In genomic region chr19:9011875-9012274, GRCh38 we compare ENCODE assay signal across 41 cellular contexts. TPM values are rescaled to one million over a fixed set of nuclear protein-coding genes. Genes with fewer than 3 reads are reported as not detected.
"Had no signal": no experiment of that assay in that cellular context is flagged by ENCODE, and none has a peak within 500 bp of the region (broad histone marks: within the 10 kb centered on the region; RNA-seq: fewer than 3 reads in every experiment).

No MANE protein-coding gene starts in this region.

- DNase-seq: activated B cell treated with CpG ODN at 0.5 μM for 24 hours; activated CD4-positive, alpha-beta memory T cell treated with anti-CD3 and anti-CD28 coated beads for 36 hours; activated CD4-positive, alpha-beta T cell treated with anti-CD3 and anti-CD28 coated beads for 4 hours; activated CD4-positive, alpha-beta T cell treated with anti-CD3 and anti-CD28 coated beads, Interleukin-2, amount 10 ng/mL, durations not matched to agents 24 days and 14 days; activated CD4-positive, alpha-beta T cell treated with anti-CD3 and anti-CD28 coated beads, Interleukin-2, amount 50 U/mL, for 1 hour; activated CD4-positive, alpha-beta T cell treated with anti-CD3 and anti-CD28 coated beads, Interleukin-2, amount 50 U/mL, for 4 hours; activated CD4-positive, CD25-positive, alpha-beta regulatory T cell treated with anti-CD3 and anti-CD28 coated beads, Interleukin-2, amount 50 U/mL, for 72 hours; activated CD8-positive, alpha-beta memory T cell treated with anti-CD3 and anti-CD28 coated beads, Interleukin-2, amount 50 U/mL, for 4 hours; activated CD8-positive, alpha-beta T cell treated with anti-CD3 and anti-CD28 coated beads for 36 hours; activated effector memory CD4-positive, alpha-beta T cell treated with anti-CD3 and anti-CD28 coated beads, Interleukin-2, amount 50 U/mL, for 16 hours; activated gamma-delta T cell treated with Interleukin-2 at 50 U/mL for 16 hours; activated naive CD4-positive, alpha-beta T cell; activated naive CD4-positive, alpha-beta T cell treated with anti-CD3 and anti-CD28 coated beads for 36 hours; activated naive CD4-positive, alpha-beta T cell treated with anti-CD3 and anti-CD28 coated beads, Interleukin-2, amount 50 U/mL, for 16 hours; activated naive CD8-positive, alpha-beta T cell treated with anti-CD3 and anti-CD28 coated beads for 36 hours; activated T-cell treated with anti-CD3 and anti-CD28 coated beads for 4 hours; activated T-cell treated with anti-CD3 and anti-CD28 coated beads, Interleukin-2, amount 50 U/mL, for 1 hour; activated T-cell treated with anti-CD3 and anti-CD28 coated beads, Interleukin-2, amount 50 U/mL, for 4 hours; activated T-cell treated with anti-CD3 and anti-CD28 coated beads, Interleukin-2, amount 50 U/mL, for 72 hours; adrenal gland; amniotic stem cell; aorta; body of pancreas; brain microvascular endothelial cell; caudate nucleus; cerebellar nuclear complex; T-helper 1 cell; T-helper 2 cell; T-helper 9 cell had no signal

- H3K4me3 Mint-ChIP-seq: activated B cell treated with CpG ODN at 0.5 μM for 24 hours; activated CD4-positive, alpha-beta memory T cell treated with anti-CD3 and anti-CD28 coated beads for 36 hours; activated CD4-positive, alpha-beta T cell treated with anti-CD3 and anti-CD28 coated beads, Interleukin-2, amount 10 ng/mL, durations not matched to agents 24 days and 14 days; activated CD8-positive, alpha-beta T cell treated with anti-CD3 and anti-CD28 coated beads for 36 hours; activated naive CD4-positive, alpha-beta T cell treated with anti-CD3 and anti-CD28 coated beads for 36 hours; activated naive CD8-positive, alpha-beta T cell treated with anti-CD3 and anti-CD28 coated beads for 36 hours; activated T-cell treated with anti-CD3 and anti-CD28 coated beads, Interleukin-2, amount 50 U/mL, for 4 hours; activated T-cell treated with anti-CD3 and anti-CD28 coated beads, Interleukin-2, amount 50 U/mL, for 72 hours; activated T-helper 1 cell treated with anti-CD3 and anti-CD28 coated beads, Interleukin-12 subunit alpha, Interleukin-12 subunit beta, Interleukin-2, Interleukin-4 antibody, amounts not matched to agents 30 ng/mL and 10 ng/mL and 1 ng/mL, durations not matched to agents 14 hours and 24 hours and 36 hours; activated T-helper 17 cell treated with anti-CD3 and anti-CD28 coated beads, Interleukin-2, amount 50 U/mL, for 72 hours; T-helper 1 cell treated with Interleukin-12 subunit alpha and Interleukin-12 subunit beta and Interleukin-4 antibody, amounts not matched to agents 30 μg/mL and 1 μg/mL, for 36 hours; T-helper 2 cell treated with Interferon-gamma antibody and Interleukin-4, amounts not matched to agents 5 μg/mL and 100 μg/mL, for 36 hours had no signal

- ATAC-seq: activated CD8-positive, alpha-beta T cell treated with anti-CD3 and anti-CD28 coated beads for 36 hours; activated naive CD4-positive, alpha-beta T cell treated with anti-CD3 and anti-CD28 coated beads, Interleukin-2, amount 50 U/mL, for 72 hours; activated T-cell treated with anti-CD3 and anti-CD28 coated beads, Interleukin-2, amount 50 U/mL, for 4 hours; activated T-cell treated with anti-CD3 and anti-CD28 coated beads, Interleukin-2, amount 50 U/mL, for 72 hours; activated T-helper 17 cell treated with anti-CD3 and anti-CD28 coated beads, Interleukin-2, amount 50 U/mL, for 72 hours; body of pancreas had no signal

- H3K4me1 Mint-ChIP-seq: activated B cell treated with CpG ODN at 0.5 μM for 24 hours; activated CD4-positive, alpha-beta T cell treated with anti-CD3 and anti-CD28 coated beads, Interleukin-2, amount 10 ng/mL, durations not matched to agents 24 days and 14 days; activated naive CD8-positive, alpha-beta T cell treated with anti-CD3 and anti-CD28 coated beads for 36 hours; activated T-helper 17 cell treated with anti-CD3 and anti-CD28 coated beads, Interleukin-2, amount 50 U/mL, for 72 hours; central memory CD8-positive, alpha-beta T cell had no signal

- H3K36me3 Mint-ChIP-seq: activated CD4-positive, alpha-beta memory T cell treated with anti-CD3 and anti-CD28 coated beads for 36 hours; activated naive CD4-positive, alpha-beta T cell treated with anti-CD3 and anti-CD28 coated beads, Interleukin-2, amount 50 U/mL, for 72 hours; activated naive CD8-positive, alpha-beta T cell treated with anti-CD3 and anti-CD28 coated beads for 36 hours had no signal

- H3K9me3 Mint-ChIP-seq: activated CD4-positive, alpha-beta memory T cell treated with anti-CD3 and anti-CD28 coated beads for 36 hours; activated naive CD4-positive, alpha-beta T cell treated with anti-CD3 and anti-CD28 coated beads, Interleukin-2, amount 50 U/mL, for 72 hours; activated naive CD8-positive, alpha-beta T cell treated with anti-CD3 and anti-CD28 coated beads for 36 hours; activated T-cell treated with anti-CD3 and anti-CD28 coated beads, Interleukin-2, amount 50 U/mL, for 72 hours; activated T-helper 17 cell treated with anti-CD3 and anti-CD28 coated beads, Interleukin-2, amount 50 U/mL, for 72 hours; central memory CD8-positive, alpha-beta T cell had no signal

- H3K27me3 Mint-ChIP-seq: activated CD4-positive, alpha-beta T cell treated with anti-CD3 and anti-CD28 coated beads, Interleukin-2, amount 10 ng/mL, durations not matched to agents 24 days and 14 days had no signal

- H3K4me1 ChIP-seq: adrenal gland, body of pancreas, breast epithelium had no signal

- H3K4me3 ChIP-seq: adrenal gland, body of pancreas, breast epithelium, cardiac muscle cell had no signal

- H3K27ac Mint-ChIP-seq: activated B cell treated with CpG ODN at 0.5 μM for 24 hours; activated CD4-positive, alpha-beta memory T cell treated with anti-CD3 and anti-CD28 coated beads for 36 hours; activated CD4-positive, alpha-beta T cell treated with anti-CD3 and anti-CD28 coated beads, Interleukin-2, amount 10 ng/mL, durations not matched to agents 24 days and 14 days; activated CD8-positive, alpha-beta T cell treated with anti-CD3 and anti-CD28 coated beads for 36 hours; activated naive CD4-positive, alpha-beta T cell treated with anti-CD3 and anti-CD28 coated beads for 36 hours; activated naive CD4-positive, alpha-beta T cell treated with anti-CD3 and anti-CD28 coated beads, Interleukin-2, amount 50 U/mL, for 72 hours; activated naive CD8-positive, alpha-beta T cell treated with anti-CD3 and anti-CD28 coated beads for 36 hours; activated T-cell treated with anti-CD3 and anti-CD28 coated beads, Interleukin-2, amount 50 U/mL, for 72 hours; activated T-helper 1 cell treated with anti-CD3 and anti-CD28 coated beads, Interleukin-12 subunit alpha, Interleukin-12 subunit beta, Interleukin-2, Interleukin-4 antibody, amounts not matched to agents 30 ng/mL and 10 ng/mL and 1 ng/mL, durations not matched to agents 14 hours and 24 hours and 36 hours; activated T-helper 17 cell treated with anti-CD3 and anti-CD28 coated beads, Interleukin-2, amount 50 U/mL, for 72 hours; T-helper 1 cell treated with Interleukin-12 subunit alpha and Interleukin-12 subunit beta and Interleukin-4 antibody, amounts not matched to agents 30 μg/mL and 1 μg/mL, for 36 hours; T-helper 2 cell treated with Interferon-gamma antibody and Interleukin-4, amounts not matched to agents 5 μg/mL and 100 μg/mL, for 36 hours had no signal

- H3K27ac ChIP-seq: adrenal gland, body of pancreas, brain microvascular endothelial cell, breast epithelium, cardiac muscle cell, VCaP had no signal

- H3K36me3 ChIP-seq: adrenal gland, brain microvascular endothelial cell, breast epithelium, cardiac muscle cell had no signal

- FAIRE-seq: astrocyte, TTC549 had no signal

- H3K27me3 ChIP-seq: adrenal gland, body of pancreas, brain microvascular endothelial cell, cardiac muscle cell had no signal

- H3K9me3 ChIP-seq: adrenal gland, body of pancreas, breast epithelium had no signal

RNA-seq across cellular contexts. Expression of gene MUC16, which starts 1.7 kb away (rescaled TPM):
- total RNA-seq: activated CD4-positive, alpha-beta memory T cell treated with anti-CD3 and anti-CD28 coated beads for 36 hours; activated CD4-positive, alpha-beta T cell treated with anti-CD3 and anti-CD28 coated beads, Interleukin-2, amount 10 ng/mL, durations not matched to agents 24 days and 14 days; activated CD8-positive, alpha-beta memory T cell treated with anti-CD3 and anti-CD28 coated beads for 36 hours; activated CD8-positive, alpha-beta T cell treated with anti-CD3 and anti-CD28 coated beads for 36 hours; activated naive CD4-positive, alpha-beta T cell treated with anti-CD3 and anti-CD28 coated beads for 36 hours; activated naive CD8-positive, alpha-beta T cell treated with anti-CD3 and anti-CD28 coated beads for 36 hours; activated T-helper 1 cell treated with anti-CD3 and anti-CD28 coated beads, Interleukin-12 subunit alpha, Interleukin-12 subunit beta, Interleukin-2, Interleukin-4 antibody, amounts not matched to agents 30 ng/mL and 10 ng/mL and 1 ng/mL, durations not matched to agents 14 hours and 24 hours and 36 hours; astrocyte; cardiac muscle cell had no signal
- polyA plus RNA-seq: aorta, cardiac muscle cell had no signal
